Comparison of ENCODE assay signal across 24 cellular contexts in genomic region chr9:117278656-117279055, GRCh38.
DNase-seq lines count a peak whose midpoint lies in the region; ATAC-seq, FAIRE-seq and TF ChIP-seq lines count a peak whose summit lies in the region.
"Had no signal": no experiment of that assay in that cellular context is flagged by ENCODE, and none has a peak within 500 bp of the region (broad histone marks: within the 10 kb centered on the region; RNA-seq: fewer than 3 reads in every experiment).

No MANE protein-coding gene starts in this region.

- 58 to 64% (median 63%) methylated on average over 7 of the region's 7 CpGs for WGBS in heart left ventricle, 4 donors

- no peak overlapping the region for H3K27ac Mint-ChIP-seq in neural progenitor cell
- H3K27ac Mint-ChIP-seq: activated CD4-positive, alpha-beta T cell treated with anti-CD3 and anti-CD28 coated beads for 36 hours; activated naive CD4-positive, alpha-beta T cell treated with anti-CD3 and anti-CD28 coated beads for 36 hours; endodermal cell; T-helper 17 cell had no signal

- H3K9ac ChIP-seq in neural progenitor cell: no peak overlapping the region

- H3K27me3 ChIP-seq in neural progenitor cell: no peaks in the 10 kb centered on the region
- no peaks in the 10 kb centered on the region for H3K27me3 ChIP-seq in heart left ventricle
- H3K27me3 ChIP-seq: esophagus muscularis mucosa, hepatocyte, SJSA1 had no signal

- H3K36me3 ChIP-seq in neural progenitor cell: no peaks in the 10 kb centered on the region
- no peaks in the 10 kb centered on the region for H3K36me3 ChIP-seq in heart left ventricle
- H3K36me3 ChIP-seq: esophagus muscularis mucosa, SJSA1 had no signal

- no peak overlapping the region for H2AFZ ChIP-seq in neural progenitor cell (replicated peaks)
- H2AFZ ChIP-seq: hepatocyte had no signal

- H3K36me3 Mint-ChIP-seq in neural progenitor cell: no peaks in the 10 kb centered on the region

- H3K9me3 Mint-ChIP-seq in neural progenitor cell: no peaks in the 10 kb centered on the region
- H3K9me3 Mint-ChIP-seq: activated naive CD4-positive, alpha-beta T cell treated with anti-CD3 and anti-CD28 coated beads for 36 hours; endodermal cell had no signal

- intact Hi-C loops in heart left ventricle (cut with DNase I): no loop called here

- TF ChIP-seq POLR2A in GM12892 (IDR thresholded peaks at IDR 0.05; ENCODE audit: low read depth, low read length) (no peak), heart left ventricle (IDR thresholded peaks at IDR 0.05) (no peak)

- no peaks in the 10 kb centered on the region for H3K4me1 ChIP-seq in neural progenitor cell
- no peaks in the 10 kb centered on the region for H3K4me1 ChIP-seq in heart left ventricle
- H3K4me1 ChIP-seq: A549, Caco-2, esophagus muscularis mucosa, SJSA1 had no signal

- peak; percentile 91 for DNase-seq in NCI-H2107 treated with DMSO at 0.1 percent for 48 hours (lab: John Stamatoyannopoulos, UW; ENCODE audit: unreplicated experiment)
- no peak for DNase-seq in NCI-H2107 (lab: John Stamatoyannopoulos, UW)
- peak; percentile 24 for DNase-seq in NCI-H1092 (lab: John Stamatoyannopoulos, UW)
- peak; percentile 41 for DNase-seq in SHP77 treated with DMSO at 0.1 percent for 48 hours (lab: John Stamatoyannopoulos, UW)
- peak; percentile 15 for DNase-seq in neural progenitor cell (ENCODE audit: low spot score)
- no peak for DNase-seq in GM12892 (ENCODE audit: insufficient read length)
- no peak for DNase-seq in heart left ventricle
- DNase-seq: activated CD4-positive, alpha-beta T cell treated with anti-CD3 and anti-CD28 coated beads for 36 hours; activated naive CD4-positive, alpha-beta T cell treated with anti-CD3 and anti-CD28 coated beads for 36 hours; activated T-cell treated with anti-CD3 and anti-CD28 coated beads, Interleukin-2, amount 50 U/mL, for 4 hours; Caco-2; endodermal cell; foreskin melanocyte; left colon; mesendoderm; T-helper 17 cell had no signal

- H3K9me3 ChIP-seq in neural progenitor cell (ENCODE audit: low read depth) (no peaks in the 10 kb centered on the region), heart left ventricle (no peaks in the 10 kb centered on the region)
- H3K9me3 ChIP-seq: A549, Caco-2, esophagus muscularis mucosa, SJSA1 had no signal

- no peaks in the 10 kb centered on the region for H4K20me1 ChIP-seq in neural progenitor cell (ENCODE audit: low read depth)

- H3K4me2 ChIP-seq in neural progenitor cell: peak overlapping the region; percentile 6
- H3K4me2 ChIP-seq: A549, hepatocyte, smooth muscle cell had no signal

- H3F3A ChIP-seq in neural progenitor cell (ENCODE audit: low read depth): no peaks in the 10 kb centered on the region

- no peak overlapping the region for H3K4me3 Mint-ChIP-seq in neural progenitor cell
- H3K4me3 Mint-ChIP-seq: activated CD4-positive, alpha-beta T cell treated with anti-CD3 and anti-CD28 coated beads for 36 hours; activated naive CD4-positive, alpha-beta T cell treated with anti-CD3 and anti-CD28 coated beads for 36 hours; activated T-cell treated with anti-CD3 and anti-CD28 coated beads, Interleukin-2, amount 50 U/mL, for 4 hours; endodermal cell; T-helper 17 cell had no signal

- no peak for TF ChIP-seq CTCF in neural progenitor cell (IDR thresholded peaks at IDR 0.05)
- TF ChIP-seq CTCF in heart left ventricle (IDR thresholded peaks at IDR 0.05): no peak

- H3K4me1 Mint-ChIP-seq in neural progenitor cell: peaks cover 4% of the 10 kb centered on the region
- H3K4me1 Mint-ChIP-seq: activated CD4-positive, alpha-beta T cell treated with anti-CD3 and anti-CD28 coated beads for 36 hours; T-helper 17 cell had no signal

- H3K79me2 ChIP-seq in neural progenitor cell (ENCODE audit: low read depth): no peaks in the 10 kb centered on the region
- H3K79me2 ChIP-seq: hepatocyte had no signal

- H3K4me3 ChIP-seq in neural progenitor cell: no peak overlapping the region
- H3K4me3 ChIP-seq in heart left ventricle: no peak overlapping the region
- H3K4me3 ChIP-seq: A549, esophagus muscularis mucosa, hepatocyte, SJSA1, smooth muscle cell had no signal

- no peak for FAIRE-seq in GM12892 (lab: Jason Lieb, UNC)
- FAIRE-seq: A549, urothelium cell line had no signal

- no peak for ATAC-seq in GM19328 (IDR thresholded peaks at IDR 0.05; ENCODE audit: unreplicated experiment)
- ATAC-seq in heart left ventricle: no peak
- ATAC-seq: A549; activated CD4-positive, alpha-beta T cell treated with anti-CD3 and anti-CD28 coated beads for 36 hours; activated T-cell treated with anti-CD3 and anti-CD28 coated beads, Interleukin-2, amount 50 U/mL, for 4 hours; left colon; Panc1; T-helper 17 cell had no signal

- no peaks in the 10 kb centered on the region for H3K27me3 Mint-ChIP-seq in neural progenitor cell (ENCODE audit: insufficient read depth, low read depth)
- H3K27me3 Mint-ChIP-seq: activated CD4-positive, alpha-beta T cell treated with anti-CD3 and anti-CD28 coated beads for 36 hours; T-helper 17 cell had no signal

- no peak overlapping the region for H3K27ac ChIP-seq in neural progenitor cell
- no peak overlapping the region for H3K27ac ChIP-seq in heart left ventricle
- H3K27ac ChIP-seq: A549, esophagus muscularis mucosa, hepatocyte, SJSA1 had no signal

Comparison
In these comparisons a context has a peak if more than half of its experiments do, and no peak if none do; other contexts are left out.
1. DNase-seq: peak in NCI-H2107 treated with DMSO at 0.1 percent for 48 hours (single experiment), NCI-H1092 (single experiment), SHP77 treated with DMSO at 0.1 percent for 48 hours (single experiment) and neural progenitor cell (single experiment); none in NCI-H2107 (single experiment), GM12892 (single experiment) and heart left ventricle (0 of 5).